ENCODE assay signal across 20 cellular contexts in the genomic region with DNA sequence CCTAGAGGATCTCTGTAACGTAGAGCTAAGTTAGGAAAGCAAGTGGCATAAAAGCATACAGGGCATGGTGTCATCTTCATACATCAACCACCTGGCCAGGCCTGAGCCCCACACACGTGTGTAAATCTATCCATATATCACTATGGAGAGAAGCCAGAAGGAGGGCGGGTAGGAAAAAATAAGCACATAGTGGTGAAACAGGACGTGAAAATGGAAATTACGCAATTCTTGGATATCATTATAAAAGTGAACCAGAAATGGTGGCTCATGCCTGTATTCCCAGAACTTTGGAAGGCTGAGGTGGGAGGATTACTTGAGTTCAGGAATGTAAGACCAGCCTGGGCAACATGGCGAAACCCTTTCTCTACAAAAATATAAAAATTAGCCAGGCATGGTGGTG. TPM values are rescaled to one million over a fixed set of nuclear protein-coding genes. Genes with fewer than 3 reads are reported as not detected.
"Had no signal": no experiment of that assay in that cellular context is flagged by ENCODE, and none has a peak within 500 bp of the region (broad histone marks: within the 10 kb centered on the region; RNA-seq: fewer than 3 reads in every experiment).

No MANE protein-coding gene starts in this region.

- H3K27me3 ChIP-seq: adrenal gland, esophagus squamous epithelium, foreskin keratinocyte, left lung, spleen, thyroid gland, upper lobe of right lung had no signal

- H3K27ac Mint-ChIP-seq: activated naive CD8-positive, alpha-beta T cell; activated T-cell treated with anti-CD3 and anti-CD28 coated beads, Interleukin-2, amount 50 U/mL, for 24 hours; activated T-helper 2 cell treated with anti-CD3 and anti-CD28 coated beads, Interferon-gamma antibody, Interleukin-2, Interleukin-4, amounts not matched to agents 10 μg/mL and 5 μg/mL and 100 μg/mL, durations not matched to agents 14 hours and 24 hours and 36 hours; WTC11 had no signal

- H3K4me1 Mint-ChIP-seq: naive thymus-derived CD8-positive, alpha-beta T cell; WTC11 had no signal

- H3K9me3 ChIP-seq: adrenal gland, esophagus squamous epithelium, left lung, spleen, thyroid gland, upper lobe of right lung had no signal

- H3K4me3 Mint-ChIP-seq: activated naive CD8-positive, alpha-beta T cell; activated T-cell treated with anti-CD3 and anti-CD28 coated beads, Interleukin-2, amount 50 U/mL, for 24 hours; naive thymus-derived CD8-positive, alpha-beta T cell; WTC11 had no signal

- H3K9me3 Mint-ChIP-seq: activated T-cell treated with anti-CD3 and anti-CD28 coated beads, Interleukin-2, amount 50 U/mL, for 24 hours; activated T-helper 2 cell treated with anti-CD3 and anti-CD28 coated beads, Interferon-gamma antibody, Interleukin-2, Interleukin-4, amounts not matched to agents 10 μg/mL and 5 μg/mL and 100 μg/mL, durations not matched to agents 14 hours and 24 hours and 36 hours; naive thymus-derived CD8-positive, alpha-beta T cell; WTC11 had no signal

- H3K4me3 ChIP-seq: adrenal gland, esophagus squamous epithelium, left lung, lung, spleen, thyroid gland, upper lobe of right lung had no signal

- H3K27ac ChIP-seq: adrenal gland, esophagus squamous epithelium, foreskin keratinocyte, left lung, spleen, thyroid gland, upper lobe of right lung had no signal

- H3K4me1 ChIP-seq: adrenal gland, esophagus squamous epithelium, foreskin keratinocyte, left lung, spleen, thyroid gland, upper lobe of right lung had no signal

- H3K27me3 Mint-ChIP-seq: activated naive CD8-positive, alpha-beta T cell; activated T-cell treated with anti-CD3 and anti-CD28 coated beads, Interleukin-2, amount 50 U/mL, for 24 hours; naive thymus-derived CD8-positive, alpha-beta T cell had no signal

- DNase-seq: activated naive CD4-positive, alpha-beta T cell; activated T-cell treated with anti-CD3 and anti-CD28 coated beads, Interleukin-2, amount 50 U/mL, for 24 hours; adrenal gland; central memory CD4-positive, alpha-beta T cell; effector memory CD4-positive, alpha-beta T cell; esophagus squamous epithelium; foreskin keratinocyte; left lung; naive thymus-derived CD8-positive, alpha-beta T cell; spleen; stimulated activated CD4-positive, alpha-beta T cell treated with anti-CD3 and anti-CD28 coated beads, Interleukin-4, amount 100 ng/mL, for 1 hour; stimulated activated naive CD4-positive, alpha-beta T cell; T-helper 9 cell; thyroid gland; upper lobe of right lung had no signal

RNA-seq across cellular contexts. Expression of a gene that starts 51.2 kb away (rescaled TPM):
- total RNA-seq: T-helper 1 cell treated with Interleukin-12 subunit alpha and Interleukin-12 subunit beta and Interleukin-4 antibody, amounts not matched to agents 30 ng/mL and 1 ng/mL, for 36 hours had no signal
